ENCODE assay signal across 23 cellular contexts in the genomic region with DNA sequence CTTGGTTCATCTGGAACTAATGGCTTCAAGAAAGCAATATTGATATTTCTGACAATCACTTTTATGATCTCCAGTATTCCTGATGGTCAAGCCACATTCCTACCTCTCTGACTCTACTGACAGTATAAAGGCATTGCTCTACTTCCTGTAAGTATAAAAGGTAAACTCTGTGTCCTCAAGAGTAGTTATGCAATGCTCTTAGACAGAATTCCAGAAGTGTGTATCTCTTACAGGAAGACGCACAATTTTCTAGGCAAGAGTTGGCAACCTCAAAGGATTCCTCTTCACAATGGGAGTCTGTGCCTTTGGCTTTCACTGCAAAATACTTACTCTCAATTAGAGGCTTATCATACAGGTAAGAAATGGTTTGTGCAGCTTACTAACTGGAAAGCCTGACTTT.
A peak's percentile ranks its signal among the peaks of the same experiment; 100 is the strongest.
DNase-seq lines count a peak whose midpoint lies in the region; ATAC-seq, FAIRE-seq and TF ChIP-seq lines count a peak whose summit lies in the region.
"Had no signal": no experiment of that assay in that cellular context is flagged by ENCODE, and none has a peak within 500 bp of the region (broad histone marks: within the 10 kb centered on the region; RNA-seq: fewer than 3 reads in every experiment).

No MANE protein-coding gene starts in this region.

- intact Hi-C loops in HCT116 (cut with micrococcal nuclease) = no loop called here
- intact Hi-C loops in prostate gland (cut with DNase I) = no loop called here
- intact Hi-C loops in HepG2 (cut with micrococcal nuclease; ENCODE audit: unreplicated experiment) = no loop called here

- RAD21 ChIA-PET in HCT116 (lab: Charles Lee; ENCODE audit: low non-redundant PET in 1 of 2, low total read pairs in 2 of 2, uncharacterized antibody in 2 of 2, unreplicated experiment in 2 of 2) = no interaction called here

- FAIRE-seq in astrocyte (lab: Jason Lieb, UNC) = no peak
- no peak for FAIRE-seq in HepG2 (lab: Jason Lieb, UNC)

- H3K9ac ChIP-seq in HCT116 (ENCODE audit: low read length) (no peak overlapping the region), astrocyte (ENCODE audit: low read length) (no peak overlapping the region), HepG2 (ENCODE audit: insufficient read depth, low read depth, low read length) (no peak overlapping the region)

- H3K4me3 Mint-ChIP-seq in astrocyte (ENCODE audit: unreplicated experiment) (no peak overlapping the region), immature natural killer cell (no peak overlapping the region)
- H3K4me3 Mint-ChIP-seq: activated naive CD4-positive, alpha-beta T cell treated with anti-CD3 and anti-CD28 coated beads, Interleukin-2, amount 50 U/mL, for 24 hours; naive thymus-derived CD4-positive, alpha-beta T cell had no signal

- no peak overlapping the region for H3K27ac ChIP-seq in HCT116 (ENCODE audit: low read depth, low read length)
- no peak overlapping the region for H3K27ac ChIP-seq in astrocyte (ENCODE audit: low read depth, low read length)
- H3K27ac ChIP-seq in prostate gland = no peak overlapping the region
- no peak overlapping the region for H3K27ac ChIP-seq in HepG2 (ENCODE audit: extremely low read length, insufficient read depth, low read length)
- H3K27ac ChIP-seq: coronary artery had no signal

- H3K27ac Mint-ChIP-seq in astrocyte (ENCODE audit: unreplicated experiment) (no peak overlapping the region), immature natural killer cell (no peak overlapping the region)
- H3K27ac Mint-ChIP-seq: activated naive CD4-positive, alpha-beta T cell treated with anti-CD3 and anti-CD28 coated beads, Interleukin-2, amount 50 U/mL, for 24 hours; naive thymus-derived CD4-positive, alpha-beta T cell had no signal

- ATAC-seq in HCT116 = no peak
- no peak for ATAC-seq in HepG2
- ATAC-seq: naive thymus-derived CD4-positive, alpha-beta T cell; sciatic nerve had no signal

- H2AFZ ChIP-seq in HCT116 (ENCODE audit: low read depth, low read length, poor library complexity, severe bottlenecking) (no peak overlapping the region), astrocyte (ENCODE audit: low read depth, low read length) (no peak overlapping the region), HepG2 (ENCODE audit: low read length) (no peak overlapping the region)

- no peaks in the 10 kb centered on the region for H3K27me3 Mint-ChIP-seq in astrocyte (ENCODE audit: low read depth, unreplicated experiment)
- H3K27me3 Mint-ChIP-seq in immature natural killer cell (ENCODE audit: low read depth in 3 of 3) = peaks cover 0 to 2% (median 0%) of the 10 kb centered on the region in 3 donors
- H3K27me3 Mint-ChIP-seq: activated naive CD4-positive, alpha-beta T cell treated with anti-CD3 and anti-CD28 coated beads, Interleukin-2, amount 50 U/mL, for 24 hours; naive thymus-derived CD4-positive, alpha-beta T cell had no signal

- H3K9me2 ChIP-seq in HCT116 (ENCODE audit: insufficient read depth) = no peaks in the 10 kb centered on the region

- H3K27me3 ChIP-seq in HCT116 (ENCODE audit: insufficient read depth, low read length) (no peaks in the 10 kb centered on the region), astrocyte (ENCODE audit: insufficient read depth, low read length) (no peaks in the 10 kb centered on the region), prostate gland (replicated peaks; ENCODE audit: insufficient read depth) (no peaks in the 10 kb centered on the region), HepG2 (ENCODE audit: control insufficient read depth in 1 of 2, insufficient read depth in 2 of 2, low read length in 2 of 2) (no peaks in the 10 kb centered on the region)

- DNase-seq in HCT116 (ENCODE audit: low read depth, low spot score) = no peak
- DNase-seq in astrocyte (ENCODE audit: low read depth) = peak; percentile 76
- peak; percentile 73 for DNase-seq in fibroblast of pulmonary artery (ENCODE audit: low read depth)
- peak; percentile 54 for DNase-seq in prostate gland (ENCODE audit: low spot score)
- no peak for DNase-seq in activated CD4-positive, alpha-beta T cell treated with anti-CD3 and anti-CD28 coated beads for 48 hours
- DNase-seq in immature natural killer cell = no peak
- no peak for DNase-seq in HepG2 (ENCODE audit: low spot score)
- no peak for DNase-seq in NCI-H446 treated with DMSO at 0.1 percent for 48 hours (lab: John Stamatoyannopoulos, UW)
- DNase-seq: activated CD4-positive, CD25-positive, alpha-beta regulatory T cell treated with anti-CD3 and anti-CD28 coated beads, Interleukin-2, amount 50 U/mL, for 72 hours; activated CD8-positive, alpha-beta memory T cell treated with anti-CD3 and anti-CD28 coated beads for 24 hours; activated T-cell treated with anti-CD3 and anti-CD28 coated beads, Interleukin-2, amount 50 U/mL, for 48 hours; foreskin melanocyte; hippocampal formation; islet precursor cell; Kasumi-1; mesendoderm; naive thymus-derived CD4-positive, alpha-beta T cell; NCI-H1105 treated with DMSO at 0.1 percent for 48 hours; NCI-H2081; NCI-H524 treated with DMSO at 0.1 percent for 48 hours had no signal

- H3K4me1 Mint-ChIP-seq in astrocyte (ENCODE audit: low read depth, unreplicated experiment) (peaks cover 8% of the 10 kb centered on the region), immature natural killer cell (peaks cover 0 to 10% of the 10 kb centered on the region in 2 donors)
- H3K4me1 Mint-ChIP-seq: activated naive CD4-positive, alpha-beta T cell treated with anti-CD3 and anti-CD28 coated beads, Interleukin-2, amount 50 U/mL, for 24 hours had no signal

- H3K4me3 ChIP-seq in HCT116 (replicated peaks in 1 of 2; ENCODE audit: low read depth in 1 of 2, low read length in 2 of 2) (no peak overlapping the region), astrocyte (ENCODE audit: insufficient read depth, low read depth, low read length) (no peak overlapping the region), fibroblast of pulmonary artery (replicated peaks; ENCODE audit: low read depth, low read length) (no peak overlapping the region), prostate gland (no peak overlapping the region), HepG2 (replicated peaks in 1 of 3; ENCODE audit: insufficient read depth in 1 of 3, low read depth in 2 of 3, low read length in 3 of 3) (no peak overlapping the region)
- H3K4me3 ChIP-seq: coronary artery had no signal

- TF ChIP-seq RAD21 in HCT116 (IDR thresholded peaks at IDR 0.05; ENCODE audit: low read depth) (no peak), HepG2 (CRISPR knock-in tag; IDR thresholded peaks at IDR 0.05) (no peak)

- TF ChIP-seq CTCF in HCT116 (IDR thresholded peaks at IDR 0.05 in 2 of 3, conservative IDR thresholded peaks at IDR 0.05 in 1 of 3; ENCODE audit: borderline replicate concordance in 1 of 3, insufficient read depth in 1 of 3, low read depth in 2 of 3, low read length in 2 of 3) = no peak
- TF ChIP-seq CTCF in astrocyte (IDR thresholded peaks at IDR 0.05; ENCODE audit: insufficient read depth, low read depth, low read length) = no peak
- no peak for TF ChIP-seq CTCF in fibroblast of pulmonary artery (IDR thresholded peaks at IDR 0.05; ENCODE audit: low read length, missing control alignments)
- TF ChIP-seq CTCF in prostate gland (IDR thresholded peaks at IDR 0.05) = no peak
- no peak for TF ChIP-seq CTCF in HepG2 (CRISPR knock-in tag; IDR thresholded peaks at IDR 0.05)

- in situ Hi-C loops in HepG2 (cut with HindIII; ENCODE audit: extremely low pct_ligation_motif_present, low pct_unique_long_range_greater_than_20kb) = no loop called here

- H3K79me2 ChIP-seq in HCT116 (ENCODE audit: insufficient read depth, low read length) (no peaks in the 10 kb centered on the region), astrocyte (ENCODE audit: insufficient read depth, low read length) (no peaks in the 10 kb centered on the region), HepG2 (ENCODE audit: insufficient read depth, low read length) (no peaks in the 10 kb centered on the region)

- no peaks in the 10 kb centered on the region for H3K9me3 Mint-ChIP-seq in astrocyte (ENCODE audit: unreplicated experiment)
- no peaks in the 10 kb centered on the region for H3K9me3 Mint-ChIP-seq in immature natural killer cell
- H3K9me3 Mint-ChIP-seq: activated naive CD4-positive, alpha-beta T cell treated with anti-CD3 and anti-CD28 coated beads, Interleukin-2, amount 50 U/mL, for 24 hours had no signal

- no peaks in the 10 kb centered on the region for H4K20me1 ChIP-seq in HCT116 (ENCODE audit: insufficient read depth)
- no peaks in the 10 kb centered on the region for H4K20me1 ChIP-seq in astrocyte (ENCODE audit: insufficient read depth, low read length)
- H4K20me1 ChIP-seq in HepG2 (ENCODE audit: insufficient read depth, low read length) = no peaks in the 10 kb centered on the region

- H3K9me3 ChIP-seq in HCT116 (ENCODE audit: control insufficient read depth in 1 of 2, insufficient read depth in 1 of 2, low read depth in 1 of 2, low read length in 2 of 2) (no peaks in the 10 kb centered on the region), astrocyte (ENCODE audit: insufficient read depth, low read depth, low read length) (no peaks in the 10 kb centered on the region), prostate gland (no peaks in the 10 kb centered on the region), HepG2 (ENCODE audit: low read length) (no peaks in the 10 kb centered on the region)

- BruUV-seq in HCT116 (replicated peaks; lab: Mats Ljungman, UMichigan) (no TSS peak), HepG2 (replicated peaks; lab: Mats Ljungman, UMichigan) (no TSS peak)

- H3K4me2 ChIP-seq in HCT116 (ENCODE audit: low read length) (no peak overlapping the region), astrocyte (ENCODE audit: low read length) (no peak overlapping the region), HepG2 (ENCODE audit: low read depth, low read length) (no peak overlapping the region)

- H3K36me3 ChIP-seq in HCT116 (ENCODE audit: control insufficient read depth in 1 of 2, insufficient read depth in 2 of 2, low read length in 2 of 2) = 0 out of 4 replicates have a peak, but pooled peaks cover 0 to 5% of the 10 kb centered on the region in 2 experiments
- no peaks in the 10 kb centered on the region for H3K36me3 ChIP-seq in astrocyte (ENCODE audit: insufficient read depth, low read length)
- H3K36me3 ChIP-seq in prostate gland = no peaks in the 10 kb centered on the region
- H3K36me3 ChIP-seq in HepG2 (replicated peaks in 1 of 2; ENCODE audit: control insufficient read depth in 1 of 2, insufficient read depth in 2 of 2, low read length in 2 of 2) = peaks cover 0 to 15% of the 10 kb centered on the region in 2 experiments; a peak in 1 of 5 replicates

- POLR2A ChIA-PET in HCT116 (lab: Charles Lee) = no interaction called here
- POLR2A ChIA-PET in HepG2 (lab: Yijun Ruan, JAX) = no interaction called here

- no peaks in the 10 kb centered on the region for H3K4me1 ChIP-seq in HCT116 (ENCODE audit: control insufficient read depth in 1 of 2, insufficient read depth in 2 of 2, low read length in 2 of 2)
- no peaks in the 10 kb centered on the region for H3K4me1 ChIP-seq in astrocyte (ENCODE audit: insufficient read depth, low read length)
- H3K4me1 ChIP-seq in prostate gland (replicated peaks) = no peaks in the 10 kb centered on the region
- no peaks in the 10 kb centered on the region for H3K4me1 ChIP-seq in HepG2 (ENCODE audit: insufficient read depth, low read length)

- H3K36me3 Mint-ChIP-seq in astrocyte (ENCODE audit: low read depth, unreplicated experiment) (no peaks in the 10 kb centered on the region), immature natural killer cell (peaks cover 16 to 42% (median 21%) of the 10 kb centered on the region in 3 donors)

- no peak for TF ChIP-seq EP300 in HepG2 (IDR thresholded peaks at IDR 0.05; ENCODE audit: low read depth in 2 of 2, low read length in 2 of 2)
- no peak for TF ChIP-seq EP300 in HepG2 (CRISPR knock-in tag; IDR thresholded peaks at IDR 0.05; ENCODE audit: borderline replicate concordance)

- WGBS in prostate gland = 29% methylated on average over 1 of the region's 1 CpG
- WGBS in HepG2 (ENCODE audit: low lambda C conversion rate) = 96% methylated on average over 1 of the region's 1 CpG

- no peak for TF ChIP-seq POLR2A in HCT116 (IDR thresholded peaks at IDR 0.05; ENCODE audit: borderline replicate concordance, extremely low read depth, insufficient read depth, insufficient read length)
- TF ChIP-seq POLR2A in prostate gland (IDR thresholded peaks at IDR 0.05) = no peak
- no peak for TF ChIP-seq POLR2A in HepG2 (IDR thresholded peaks at IDR 0.05; ENCODE audit: insufficient read depth in 1 of 2, low read depth in 2 of 2, low read length in 2 of 2)

- CTCF ChIA-PET in HCT116 (lab: Charles Lee) (no interaction called here), HepG2 (lab: Yijun Ruan, JAX; ENCODE audit: low intra/inter-chr PET ratio, low total read pairs) (no interaction called here)

Comparison
In these comparisons a context has a peak if more than half of its experiments do, and no peak if none do; other contexts are left out.
1. DNase-seq: peak in astrocyte (single experiment), fibroblast of pulmonary artery (single experiment) and prostate gland (single experiment); none in HCT116 (single experiment), activated CD4-positive, alpha-beta T cell treated with anti-CD3 and anti-CD28 coated beads for 48 hours (single experiment), immature natural killer cell (0 of 3), HepG2 (single experiment) and NCI-H446 treated with DMSO at 0.1 percent for 48 hours (single experiment).